9 cellular contexts compared by ENCODE assay signal in genomic region chr22:22450343-22450839, GRCh38. TPM values are rescaled to one million over a fixed set of nuclear protein-coding genes. Genes with fewer than 3 reads are reported as not detected.
DNase-seq lines count a peak whose midpoint lies in the region; ATAC-seq, FAIRE-seq and TF ChIP-seq lines count a peak whose summit lies in the region.
"Had no signal": no experiment of that assay in that cellular context is flagged by ENCODE, and none has a peak within 500 bp of the region (broad histone marks: within the 10 kb centered on the region; RNA-seq: fewer than 3 reads in every experiment).

No MANE protein-coding gene starts in this region.

- in situ Hi-C loops in K562 (cut with MboI) = no loop called here

- H3K9ac ChIP-seq in K562 (ENCODE audit: insufficient read depth in 1 of 2, low read depth in 2 of 2, low read length in 2 of 2) (no peak overlapping the region), PC-3 (ENCODE audit: low read length) (no peak overlapping the region)

- no peaks in the 10 kb centered on the region for H3F3A ChIP-seq in PC-3 (ENCODE audit: low read length, unreplicated experiment)

- H3K4me1 ChIP-seq in K562 (replicated peaks in 1 of 2; ENCODE audit: control insufficient read depth in 2 of 2, insufficient read depth in 2 of 2, low read length in 2 of 2) = no peaks in the 10 kb centered on the region
- no peaks in the 10 kb centered on the region for H3K4me1 ChIP-seq in PC-3 (ENCODE audit: insufficient read depth, low read length)

- H3K27me3 ChIP-seq in K562 (ENCODE audit: control insufficient read depth in 2 of 2, insufficient read depth in 2 of 2, low read length in 2 of 2) (peaks cover 21 to 26% of the 10 kb centered on the region in 2 experiments), PC-3 (ENCODE audit: low read length) (peaks cover 13% of the 10 kb centered on the region; the same call in 1 of the 2 replicates)

- H3K9me1 ChIP-seq in K562 (ENCODE audit: control insufficient read depth, insufficient read depth, low read length) = no peaks in the 10 kb centered on the region

- H3K27ac ChIP-seq in K562 (ENCODE audit: extremely low read depth, low read depth, low read length) = no peak overlapping the region
- no peak overlapping the region for H3K27ac ChIP-seq in PC-3 (ENCODE audit: low read length)

- ATAC-seq in GM19351 (IDR thresholded peaks at IDR 0.05; ENCODE audit: unreplicated experiment) (peak; percentile 96), HG03378 (IDR thresholded peaks at IDR 0.05; ENCODE audit: unreplicated experiment) (peak; percentile 89), K562 (peak; percentile 69), PC-3 (no peak)

- no peak for TF ChIP-seq RAD21 in K562 (CRISPR knock-in tag; conservative IDR thresholded peaks at IDR 0.05 in 1 of 2, IDR thresholded peaks at IDR 0.05 in 1 of 2)

- TF ChIP-seq CTCF in K562 (IDR thresholded peaks at IDR 0.05 in 2 of 3, conservative IDR thresholded peaks at IDR 0.05 in 1 of 3; ENCODE audit: insufficient read depth in 2 of 3, low read depth in 1 of 3, low read length in 3 of 3) (no peak), PC-3 (conservative IDR thresholded peaks at IDR 0.05; ENCODE audit: low read depth, low read length) (no peak)

- no peak overlapping the region for H3K4me2 ChIP-seq in K562 (ENCODE audit: insufficient read depth, low read length)
- H3K4me2 ChIP-seq in PC-3 (ENCODE audit: low read length) = no peak overlapping the region

- intact Hi-C loops in K562 (cut with micrococcal nuclease) = no loop called here
- intact Hi-C loops in PC-3 (cut with micrococcal nuclease) = no loop called here

- H2AFZ ChIP-seq in K562 (ENCODE audit: low read depth, low read length) (no peak overlapping the region), PC-3 (ENCODE audit: low read length) (no peak overlapping the region)

- H3K79me2 ChIP-seq in K562 (ENCODE audit: control insufficient read depth, insufficient read depth, low read length) (no peaks in the 10 kb centered on the region), PC-3 (ENCODE audit: low read length) (no peaks in the 10 kb centered on the region)

- peak; percentile 59 for DNase-seq in DMS79 treated with DMSO at 0.1 percent for 48 hours (lab: John Stamatoyannopoulos, UW)
- no peak for DNase-seq in K562 (ENCODE audit: extremely low read depth in 1 of 4, low spot score in 3 of 4)
- no peak for DNase-seq in PC-3
- DNase-seq in SHP77 treated with DMSO at 0.1 percent for 48 hours (lab: John Stamatoyannopoulos, UW) = no peak
- DNase-seq in NCI-H2107 treated with DMSO at 0.1 percent for 48 hours (lab: John Stamatoyannopoulos, UW; ENCODE audit: unreplicated experiment) = no peak
- no peak for DNase-seq in stimulated activated CD4-positive, alpha-beta T cell treated with anti-CD3 and anti-CD28 coated beads, Interleukin-2, amount 100 ng/mL, for 24 hours
- DNase-seq: NCI-H82 had no signal

- CTCF ChIA-PET in K562 (lab: Yijun Ruan, JAX; ENCODE audit: low intra/inter-chr PET ratio) = interaction anchor here (0.6 to 0.7 kb wide), 2 partner anchors 55 to 108 kb away, joined by 3 read pairs; no protein-coding TSS in a partner anchor
- CTCF ChIA-PET in PC-3 (lab: Charles Lee) = no interaction called here

- 0% methylated on average over 4 of the region's 4 CpGs for WGBS in K562 (ENCODE audit: insufficient coverage, low coverage, missing lambda C conversion rate)

- no peak overlapping the region for H3K4me3 ChIP-seq in K562
- H3K4me3 ChIP-seq in PC-3 (ENCODE audit: low read length) = no peak overlapping the region

- no peak for TF ChIP-seq EP300 in K562 (IDR thresholded peaks at IDR 0.05; ENCODE audit: low read length)

- no peaks in the 10 kb centered on the region for H3K9me2 ChIP-seq in PC-3 (replicated peaks; ENCODE audit: low read length)

- TF ChIP-seq POLR2A in K562 (conservative IDR thresholded peaks at IDR 0.05) = no peak

- H3K36me3 ChIP-seq in K562 (ENCODE audit: control insufficient read depth, insufficient read depth, low read length) (no peaks in the 10 kb centered on the region), PC-3 (ENCODE audit: low read depth, low read length) (no peaks in the 10 kb centered on the region)

- H3K9me3 ChIP-seq in K562 (replicated peaks; ENCODE audit: control insufficient read depth, insufficient read depth, low read depth, low read length) (no peaks in the 10 kb centered on the region), PC-3 (ENCODE audit: low read length) (no peaks in the 10 kb centered on the region)

- FAIRE-seq in K562 (lab: Jason Lieb, UNC) = no peak

- H4K20me1 ChIP-seq in K562 (replicated peaks; ENCODE audit: control insufficient read depth, insufficient read depth, low read length) (no peaks in the 10 kb centered on the region), PC-3 (ENCODE audit: low read length) (no peaks in the 10 kb centered on the region)

- POLR2A ChIA-PET in K562 (lab: Yijun Ruan, JAX) = interaction anchor here (0.7 to 5.0 kb wide), 11 partner anchors 11 to 223 kb away, joined by 3 to 37 read pairs (median 4); no protein-coding TSS in a partner anchor
- POLR2A ChIA-PET in PC-3 (lab: Charles Lee; ENCODE audit: unreplicated experiment) = no interaction called here

- BruUV-seq in K562 (replicated peaks; lab: Mats Ljungman, UMichigan) (no TSS peak), PC-3 (replicated peaks; lab: Mats Ljungman, UMichigan) (no TSS peak)

TF ChIP-seq in K562, 482 proteins besides CTCF, POLR2A, EP300 and RAD21 (continues in another document):
- TF ChIP-seq ZNF316 (IDR thresholded peaks at IDR 0.05) = no peak
- no peak for TF ChIP-seq ZNF586 (CRISPR knock-in tag; conservative IDR thresholded peaks at IDR 0.05)
- TF ChIP-seq ZKSCAN8 (CRISPR knock-in tag; IDR thresholded peaks at IDR 0.05) = no peak
- no peak for TF ChIP-seq ZNF639 (CRISPR knock-in tag; conservative IDR thresholded peaks at IDR 0.05 in 1 of 2, IDR thresholded peaks at IDR 0.05 in 1 of 2)
- TF ChIP-seq BRCA1 (IDR thresholded peaks at IDR 0.05) = no peak
- TF ChIP-seq BRCA1 (CRISPR knock-in tag; IDR thresholded peaks at IDR 0.05) = 0 out of 2 replicates have a peak, but pooled peaks have one; percentile 38
- 0 out of 2 replicates have a peak, but pooled peaks have one; percentile 36 for TF ChIP-seq ERF (CRISPR knock-in tag; IDR thresholded peaks at IDR 0.05)
- TF ChIP-seq U2AF1 (optimal IDR thresholded peaks at IDR 0.05; ENCODE audit: low read depth, low read length) = no peak
- TF ChIP-seq BRD4 (IDR thresholded peaks at IDR 0.05) = no peak
- no peak for TF ChIP-seq BRF1 (IDR thresholded peaks at IDR 0.05; ENCODE audit: borderline replicate concordance, extremely low read depth, insufficient read length)
- TF ChIP-seq FOXJ3 (CRISPR knock-in tag; IDR thresholded peaks at IDR 0.05) = peak; percentile 10; the same call in 1 of the 2 replicates
- TF ChIP-seq TEAD2 (tag; IDR thresholded peaks at IDR 0.05) = no peak
- TF ChIP-seq CREB5 (CRISPR knock-in tag; IDR thresholded peaks at IDR 0.05) = no peak
- peak; percentile 69; the same call in 1 of the 2 replicates for TF ChIP-seq KDM2B (CRISPR knock-in tag; IDR thresholded peaks at IDR 0.05)
- TF ChIP-seq ZNF121 (CRISPR knock-in tag; conservative IDR thresholded peaks at IDR 0.05) = no peak
- no peak for TF ChIP-seq ZNF707 (CRISPR knock-in tag; conservative IDR thresholded peaks at IDR 0.05)
- no peak for TF ChIP-seq SUPT5H (IDR thresholded peaks at IDR 0.05)

RNA-seq across cellular contexts. Expression of gene ZNF280B, which starts 58.2 kb away (rescaled TPM):
- 24.8 and 77.6 TPM in 2 replicates for total RNA-seq in K562 (2011; cell fraction: chromatin; rRNA removed; ENCODE audit: low replicate concordance)
- total RNA-seq in K562 (2011; cell fraction: nucleolus; rRNA removed) = 23.0 and 29.5 TPM in 2 replicates
- total RNA-seq in K562 (2011; cell fraction: nucleoplasm; rRNA removed) = 45.8 and 57.4 TPM in 2 replicates
- total RNA-seq in K562 (2014; rRNA removed) (7.7 and 8.4 TPM in 2 replicates), K562 (2014; rRNA removed; fragmentation: Illumina TruSeq; extraction: Trizol) (17.1 and 20.5 TPM in 2 replicates), K562 (2015; rRNA removed; fragmentation: Illumina TruSeq; extraction: Trizol) (19.6 and 20.7 TPM in 2 replicates), K562 (2021) (18.7 and 20.0 TPM in 2 replicates), PC-3 (2014; rRNA removed) (0.66 and 1.7 TPM in 2 replicates)
- polyA plus RNA-seq in K562 (2011; rRNA removed) (27.5 TPM in 2 replicates), K562 (2014; fragmentation: Illumina TruSeq; extraction: Trizol) (14.1 and 18.0 TPM in 2 replicates), K562 (2014; fragmentation: Nextera tagmentation; extraction: Ambion mirVana) (10 to 100 TPM; 24.0 to 29.9 TPM), K562 (2014; rRNA removed) (11.7 and 13.5 TPM in 2 replicates)
- polyA plus RNA-seq in K562 (2011; cell fraction: cytosol; rRNA removed) = 8.2 and 20.0 TPM in 2 replicates
- polyA plus RNA-seq in K562 (2011; cell fraction: nucleus; rRNA removed) = 21.5 and 27.4 TPM in 2 replicates
- polyA plus RNA-seq in K562 (2012) = 7.6 and 9.8 TPM in 2 replicates
- 88.0 and 103 TPM in 2 replicates for polyA minus RNA-seq in K562 (2011; rRNA and poly(A)+ RNA removed)
- polyA minus RNA-seq in K562 (2011; cell fraction: cytosol; rRNA and poly(A)+ RNA removed) = 22.2 and 28.7 TPM in 2 replicates
- polyA minus RNA-seq in K562 (2011; cell fraction: nucleus; rRNA and poly(A)+ RNA removed) = 24.2 and 40.0 TPM in 2 replicates
